In genomic region chr17:42639484-42640474, GRCh38 we compare ENCODE assay signal across 23 cellular contexts.
"Had no signal": no experiment of that assay in that cellular context is flagged by ENCODE, and none has a peak within 500 bp of the region (broad histone marks: within the 10 kb centered on the region; RNA-seq: fewer than 3 reads in every experiment).

No MANE protein-coding gene starts in this region.

- DNase-seq: activated CD4-positive, alpha-beta T cell treated with anti-CD3 and anti-CD28 coated beads, Interleukin-2, amount 50 U/mL, for 1 hour; activated CD4-positive, CD25-positive, alpha-beta regulatory T cell treated with anti-CD3 and anti-CD28 coated beads, Interleukin-2, amount 50 U/mL, for 72 hours; activated CD8-positive, alpha-beta memory T cell treated with anti-CD3 and anti-CD28 coated beads for 24 hours; activated gamma-delta T cell; adrenal gland; cerebellar nuclear complex; cortex of kidney; gastrocnemius medialis; head of caudate nucleus; left cardiac atrium; mesenchymal stem cell; mucosa of descending colon; naive B cell; pancreas; stimulated activated CD4-positive, alpha-beta T cell treated with anti-CD3 and anti-CD28 coated beads, Interleukin-4, amount 100 ng/mL, for 1 hour; stimulated activated naive CD8-positive, alpha-beta T cell treated with anti-CD3 and anti-CD28 coated beads, Interleukin-15, amount 100 ng/mL, for 72 hours; transverse colon; uterus had no signal

- H3K9me3 ChIP-seq: adrenal gland, gastrocnemius medialis, mucosa of descending colon, pancreas, suprapubic skin, transverse colon, uterus had no signal

- H3K27me3 ChIP-seq: adrenal gland, gastrocnemius medialis, pancreas, suprapubic skin, transverse colon, uterus had no signal

- H3K36me3 ChIP-seq: adrenal gland, gastrocnemius medialis, pancreas, suprapubic skin, transverse colon, uterus had no signal

- FAIRE-seq: bronchial epithelial cell, pancreas had no signal

- H3K4me1 ChIP-seq: adrenal gland, gastrocnemius medialis, pancreas, suprapubic skin, transverse colon, uterus had no signal

- H3K4me3 ChIP-seq: adrenal gland, gastrocnemius medialis, mucosa of descending colon, pancreas, smooth muscle cell, suprapubic skin, transverse colon, uterus had no signal

- H3K4me2 ChIP-seq: smooth muscle cell had no signal

- H3K27ac ChIP-seq: adrenal gland, gastrocnemius medialis, pancreas, suprapubic skin, transverse colon, uterus had no signal

- ATAC-seq: esophagus mucosa; gastrocnemius medialis; left cardiac atrium; mucosa of descending colon; pancreas; sciatic nerve; stimulated activated naive CD8-positive, alpha-beta T cell treated with anti-CD3 and anti-CD28 coated beads, Interleukin-15, amount 100 ng/mL, for 72 hours had no signal
